Comparison of ENCODE assay signal across 11 cellular contexts in the genomic region with DNA sequence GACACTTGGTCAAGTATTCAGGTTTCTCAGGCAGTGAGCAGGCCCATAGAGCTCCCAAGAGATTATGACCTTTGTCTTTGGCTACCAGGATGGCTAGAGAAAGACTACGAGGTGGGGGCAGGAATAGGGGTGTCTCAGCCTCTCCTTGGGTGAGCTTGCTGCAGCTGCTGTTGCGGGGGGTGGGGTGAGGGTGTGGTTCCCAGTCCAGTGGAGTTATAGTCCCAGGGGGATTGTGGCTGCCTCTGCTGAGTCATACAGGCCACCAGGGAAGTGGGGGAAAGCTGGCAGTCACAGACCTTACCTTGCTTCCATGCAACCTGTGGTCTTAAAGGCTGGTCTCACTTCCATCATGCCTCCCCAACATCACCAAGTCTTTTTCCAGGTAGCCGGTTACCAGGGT. TPM values are rescaled to one million over a fixed set of nuclear protein-coding genes. Genes with fewer than 3 reads are reported as not detected.
DNase-seq lines count a peak whose midpoint lies in the region; ATAC-seq, FAIRE-seq and TF ChIP-seq lines count a peak whose summit lies in the region.
"Had no signal": no experiment of that assay in that cellular context is flagged by ENCODE, and none has a peak within 500 bp of the region (broad histone marks: within the 10 kb centered on the region; RNA-seq: fewer than 3 reads in every experiment).

No MANE protein-coding gene starts in this region.

- H3K27ac ChIP-seq in heart left ventricle: no peak overlapping the region
- H3K27ac ChIP-seq in HepG2 (ENCODE audit: extremely low read length, insufficient read depth, low read length): no peak overlapping the region

- TF ChIP-seq CTCF in heart left ventricle (IDR thresholded peaks at IDR 0.05) (no peak), HepG2 (CRISPR knock-in tag; IDR thresholded peaks at IDR 0.05) (no peak)

- H3K4me3 ChIP-seq in heart left ventricle (no peak overlapping the region), HepG2 (replicated peaks in 1 of 3; ENCODE audit: insufficient read depth in 1 of 3, low read depth in 2 of 3, low read length in 3 of 3) (no peak overlapping the region)

- no peak for TF ChIP-seq POLR2A in heart left ventricle (IDR thresholded peaks at IDR 0.05)
- TF ChIP-seq POLR2A in HepG2 (IDR thresholded peaks at IDR 0.05; ENCODE audit: insufficient read depth in 1 of 2, low read depth in 2 of 2, low read length in 2 of 2): no peak

- POLR2A ChIA-PET in HepG2 (lab: Yijun Ruan, JAX): no interaction called here

- no peak for TF ChIP-seq EP300 in HepG2 (IDR thresholded peaks at IDR 0.05; ENCODE audit: low read depth in 2 of 2, low read length in 2 of 2)
- TF ChIP-seq EP300 in HepG2 (CRISPR knock-in tag; IDR thresholded peaks at IDR 0.05; ENCODE audit: borderline replicate concordance): no peak

- intact Hi-C loops in heart left ventricle (cut with DNase I) (no loop called here), HepG2 (cut with micrococcal nuclease; ENCODE audit: unreplicated experiment) (no loop called here)

- H3K9me3 ChIP-seq in heart left ventricle (peaks cover 0 to 19% (median 7%) of the 10 kb centered on the region in 12 donors), HepG2 (ENCODE audit: low read length) (peaks cover 9% of the 10 kb centered on the region)

- CTCF ChIA-PET in HepG2 (lab: Yijun Ruan, JAX; ENCODE audit: low intra/inter-chr PET ratio, low total read pairs): no interaction called here

- no peak overlapping the region for H2AFZ ChIP-seq in HepG2 (ENCODE audit: low read length)

- ATAC-seq in GM18511 (IDR thresholded peaks at IDR 0.05; ENCODE audit: unreplicated experiment) (peak; percentile 77), heart left ventricle (no peak), HepG2 (no peak)
- ATAC-seq: activated CD4-positive, alpha-beta T cell treated with anti-CD3 and anti-CD28 coated beads for 36 hours; sciatic nerve had no signal

- no peaks in the 10 kb centered on the region for H3K27me3 ChIP-seq in heart left ventricle
- no peaks in the 10 kb centered on the region for H3K27me3 ChIP-seq in HepG2 (ENCODE audit: control insufficient read depth in 1 of 2, insufficient read depth in 2 of 2, low read length in 2 of 2)

- BruUV-seq in HepG2 (replicated peaks; lab: Mats Ljungman, UMichigan): no TSS peak

- H3K36me3 ChIP-seq in heart left ventricle: peaks cover 0 to 3% (median 0%) of the 10 kb centered on the region in 9 donors
- H3K36me3 ChIP-seq in HepG2 (replicated peaks in 1 of 2; ENCODE audit: control insufficient read depth in 1 of 2, insufficient read depth in 2 of 2, low read length in 2 of 2): no peaks in the 10 kb centered on the region

- WGBS in heart left ventricle, 4 donors: 89 to 99% (median 94%) methylated on average over 3 of the region's 3 CpGs
- WGBS in HepG2 (ENCODE audit: low lambda C conversion rate): 100% methylated on average over 3 of the region's 3 CpGs

- in situ Hi-C loops in HepG2 (cut with HindIII; ENCODE audit: extremely low pct_ligation_motif_present, low pct_unique_long_range_greater_than_20kb): no loop called here

- H3K79me2 ChIP-seq in HepG2 (ENCODE audit: insufficient read depth, low read length): peaks cover 16% of the 10 kb centered on the region

- no peaks in the 10 kb centered on the region for H4K20me1 ChIP-seq in HepG2 (ENCODE audit: insufficient read depth, low read length)

- TF ChIP-seq RAD21 in HepG2 (CRISPR knock-in tag; IDR thresholded peaks at IDR 0.05): no peak

- H3K9ac ChIP-seq in HepG2 (ENCODE audit: insufficient read depth, low read depth, low read length): no peak overlapping the region

- no peak for FAIRE-seq in HepG2 (lab: Jason Lieb, UNC)

- DNase-seq in H4 (ENCODE audit: low spot score) (peak; percentile 78), LoVo (ENCODE audit: low spot score) (peak; percentile 37), kidney tubule cell (ENCODE audit: low spot score) (peak; percentile 52), heart left ventricle (no peak), HepG2 (ENCODE audit: low spot score) (no peak), OCI-M1 (lab: John Stamatoyannopoulos, UW) (no peak)
- no peak for DNase-seq in activated naive CD4-positive, alpha-beta T cell treated with Interleukin-2 at 50 U/mL for 16 hours
- DNase-seq: activated CD4-positive, alpha-beta T cell treated with anti-CD3 and anti-CD28 coated beads for 36 hours; NCI-H187 treated with DMSO at 0.1 percent for 48 hours had no signal

- peaks cover 0 to 18% (median 6%) of the 10 kb centered on the region in 12 donors for H3K4me1 ChIP-seq in heart left ventricle
- H3K4me1 ChIP-seq in HepG2 (ENCODE audit: insufficient read depth, low read length): no peaks in the 10 kb centered on the region

- no peak overlapping the region for H3K4me2 ChIP-seq in HepG2 (ENCODE audit: low read depth, low read length)

TF ChIP-seq in HepG2, 621 proteins besides CTCF, POLR2A, EP300 and RAD21:
- TF ChIP-seq KDM5B (CRISPR knock-in tag; IDR thresholded peaks at IDR 0.05; ENCODE audit: borderline replicate concordance) (no peak), ZFP82 (CRISPR knock-in tag; IDR thresholded peaks at IDR 0.05; ENCODE audit: borderline replicate concordance) (no peak), TBP (CRISPR knock-in tag; IDR thresholded peaks at IDR 0.05) (no peak), RFX3 (CRISPR knock-in tag; IDR thresholded peaks at IDR 0.05) (no peak), ZNF839 (CRISPR knock-in tag; IDR thresholded peaks at IDR 0.05; ENCODE audit: borderline replicate concordance) (no peak), ZMAT3 (CRISPR knock-in tag; conservative IDR thresholded peaks at IDR 0.05) (no peak), ZNF780A (CRISPR knock-in tag; IDR thresholded peaks at IDR 0.05) (no peak), DR1 (CRISPR knock-in tag; IDR thresholded peaks at IDR 0.05) (no peak), RORA (CRISPR knock-in tag; IDR thresholded peaks at IDR 0.05) (no peak), TAF15 (IDR thresholded peaks at IDR 0.05; ENCODE audit: low read depth, low read length, poor library complexity, severe bottlenecking) (no peak), MZF1 (CRISPR knock-in tag; IDR thresholded peaks at IDR 0.05; ENCODE audit: borderline replicate concordance) (no peak)
- TF ChIP-seq, protein P1, sequence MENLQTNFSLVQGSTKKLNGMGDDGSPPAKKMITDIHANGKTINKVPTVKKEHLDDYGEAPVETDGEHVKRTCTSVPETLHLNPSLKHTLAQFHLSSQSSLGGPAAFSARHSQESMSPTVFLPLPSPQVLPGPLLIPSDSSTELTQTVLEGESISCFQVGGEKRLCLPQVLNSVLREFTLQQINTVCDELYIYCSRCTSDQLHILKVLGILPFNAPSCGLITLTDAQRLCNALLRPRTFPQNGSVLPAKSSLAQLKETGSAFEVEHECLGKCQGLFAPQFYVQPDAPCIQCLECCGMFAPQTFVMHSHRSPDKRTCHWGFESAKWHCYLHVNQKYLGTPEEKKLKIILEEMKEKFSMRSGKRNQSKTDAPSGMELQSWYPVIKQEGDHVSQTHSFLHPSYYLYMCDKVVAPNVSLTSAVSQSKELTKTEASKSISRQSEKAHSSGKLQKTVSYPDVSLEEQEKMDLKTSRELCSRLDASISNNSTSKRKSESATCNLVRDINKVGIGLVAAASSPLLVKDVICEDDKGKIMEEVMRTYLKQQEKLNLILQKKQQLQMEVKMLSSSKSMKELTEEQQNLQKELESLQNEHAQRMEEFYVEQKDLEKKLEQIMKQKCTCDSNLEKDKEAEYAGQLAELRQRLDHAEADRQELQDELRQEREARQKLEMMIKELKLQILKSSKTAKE (CRISPR knock-in tag; IDR thresholded peaks at IDR 0.05; ENCODE audit: borderline replicate concordance): no peak
- TF ChIP-seq, protein P2, sequence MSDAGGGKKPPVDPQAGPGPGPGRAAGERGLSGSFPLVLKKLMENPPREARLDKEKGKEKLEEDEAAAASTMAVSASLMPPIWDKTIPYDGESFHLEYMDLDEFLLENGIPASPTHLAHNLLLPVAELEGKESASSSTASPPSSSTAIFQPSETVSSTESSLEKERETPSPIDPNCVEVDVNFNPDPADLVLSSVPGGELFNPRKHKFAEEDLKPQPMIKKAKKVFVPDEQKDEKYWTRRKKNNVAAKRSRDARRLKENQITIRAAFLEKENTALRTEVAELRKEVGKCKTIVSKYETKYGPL (CRISPR knock-in tag; IDR thresholded peaks at IDR 0.05): no peak

RNA-seq across cellular contexts. Expression of gene ATP2C1, which starts 31.7 kb away (rescaled TPM):
- 81.8 and 113 TPM in 2 replicates for total RNA-seq in H4 (2014; rRNA removed; shearing (Covaris generic))
- 10 to 100 TPM; 54.9 to 74.4 (median 61.7) TPM for total RNA-seq in heart left ventricle
- polyA plus RNA-seq in heart left ventricle: 10 to 100 TPM; 26.1 to 38.0 TPM
- total RNA-seq in HepG2 (2016; rRNA removed; fragmentation: Illumina TruSeq; extraction: Trizol): 35.4 and 37.6 TPM in 2 replicates
- 11.5 and 11.9 TPM in 2 replicates for total RNA-seq in HepG2 (2016; cell fraction: cytosol; rRNA removed; fragmentation: Illumina TruSeq; extraction: Trizol; ENCODE audit: low read depth)
- 34.9 and 36.4 TPM in 2 replicates for total RNA-seq in HepG2 (2016; cell fraction: insoluble cytoplasmic fraction; rRNA removed; fragmentation: Illumina TruSeq; extraction: Trizol)
- total RNA-seq in HepG2 (2016; cell fraction: membrane; rRNA removed; fragmentation: Illumina TruSeq; extraction: Trizol): 25.8 and 32.2 TPM in 2 replicates
- 56.8 and 65.6 TPM in 2 replicates for total RNA-seq in HepG2 (2016; cell fraction: nucleus; rRNA removed; fragmentation: Illumina TruSeq; extraction: Trizol)
- polyA plus RNA-seq in HepG2 (2011; rRNA removed): 29.0 and 32.4 TPM in 2 replicates
- polyA plus RNA-seq in HepG2 (2011; cell fraction: cytosol; rRNA removed): 16.1 and 27.6 TPM in 2 replicates
- 23.3 and 32.3 TPM in 2 replicates for polyA plus RNA-seq in HepG2 (2011; cell fraction: nucleus; rRNA removed)
- 30.6 and 32.0 TPM in 2 replicates for polyA plus RNA-seq in HepG2 (2012)
- 6.5 and 6.7 TPM in 2 replicates for polyA plus RNA-seq in HepG2 (2016; cell fraction: cytosol; fragmentation: Illumina TruSeq; extraction: Trizol; ENCODE audit: low read depth)
- 33.2 and 33.9 TPM in 2 replicates for polyA plus RNA-seq in HepG2 (2016; cell fraction: insoluble cytoplasmic fraction; fragmentation: Illumina TruSeq; extraction: Trizol; ENCODE audit: low read depth)
- 16.0 and 16.9 TPM in 2 replicates for polyA plus RNA-seq in HepG2 (2016; cell fraction: membrane; fragmentation: Illumina TruSeq; extraction: Trizol; ENCODE audit: low read depth)
- polyA plus RNA-seq in HepG2 (2016; cell fraction: nucleus; fragmentation: Illumina TruSeq; extraction: Trizol; ENCODE audit: insufficient read depth, low read depth): 56.2 and 67.8 TPM in 2 replicates
- polyA minus RNA-seq in HepG2 (2011; rRNA and poly(A)+ RNA removed; ENCODE audit: low replicate concordance): 30.6 and 40.4 TPM in 2 replicates
- polyA minus RNA-seq in HepG2 (2011; cell fraction: cytosol; rRNA and poly(A)+ RNA removed): 30.3 and 32.8 TPM in 2 replicates
- 73.3 and 81.3 TPM in 2 replicates for polyA minus RNA-seq in HepG2 (2011; cell fraction: nucleus; rRNA and poly(A)+ RNA removed)

Comparison
In these comparisons a context has a peak if more than half of its experiments do, and no peak if none do; other contexts are left out.
1. DNase-seq: peak in H4 (single experiment), LoVo (single experiment) and kidney tubule cell (single experiment); none in heart left ventricle (0 of 5), HepG2 (single experiment), OCI-M1 (single experiment) and activated naive CD4-positive, alpha-beta T cell treated with Interleukin-2 at 50 U/mL for 16 hours (single experiment).